39 cellular contexts compared by ENCODE assay signal in the genomic region with DNA sequence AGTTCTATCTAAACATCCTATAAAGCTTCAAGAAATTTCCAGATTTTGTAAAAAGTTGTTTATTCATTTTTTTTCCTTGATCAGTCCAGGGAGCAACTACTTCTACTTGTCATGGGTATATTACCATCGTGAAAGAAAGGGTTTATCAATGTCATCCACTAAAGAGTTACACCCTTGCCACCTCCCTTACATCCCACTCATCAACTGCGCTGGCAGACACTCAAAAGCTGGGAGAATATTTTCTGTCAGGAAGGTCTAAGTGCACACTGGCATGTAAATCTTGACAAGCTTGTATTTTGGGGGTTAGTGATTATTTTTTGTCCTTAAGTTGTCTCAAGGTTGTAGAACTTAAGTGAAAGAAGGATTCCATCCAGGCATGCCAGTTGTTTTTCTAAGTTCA.
"Had no signal": no experiment of that assay in that cellular context is flagged by ENCODE, and none has a peak within 500 bp of the region (broad histone marks: within the 10 kb centered on the region; RNA-seq: fewer than 3 reads in every experiment).

No MANE protein-coding gene starts in this region.

- H3K27ac ChIP-seq: adrenal gland, ascending aorta, body of pancreas, brain microvascular endothelial cell, breast epithelium, cardiac muscle cell had no signal

- H3K4me1 Mint-ChIP-seq: activated naive CD4-positive, alpha-beta T cell treated with anti-CD3 and anti-CD28 coated beads, Interleukin-2, amount 10 ng/mL, durations not matched to agents 7 days and 5 days; activated naive CD4-positive, alpha-beta T cell treated with anti-CD3 and anti-CD28 coated beads, Interleukin-2, amount 50 U/mL, for 24 hours; activated naive CD8-positive, alpha-beta T cell treated with anti-CD3 and anti-CD28 coated beads for 36 hours; activated naive CD8-positive, alpha-beta T cell treated with anti-CD3 and anti-CD28 coated beads, Interleukin-2, amount 10 ng/mL, durations not matched to agents 7 days and 5 days; activated naive CD8-positive, alpha-beta T cell treated with anti-CD3 and anti-CD28 coated beads, Interleukin-2, amount 50 U/mL, for 24 hours; activated T-helper 17 cell treated with anti-CD3 and anti-CD28 coated beads, Interleukin-2, amount 50 U/mL, for 72 hours; central memory CD8-positive, alpha-beta T cell had no signal

- DNase-seq: activated effector memory CD4-positive, alpha-beta T cell treated with anti-CD3 and anti-CD28 coated beads, Interleukin-2, amount 50 U/mL, for 16 hours; activated effector memory CD4-positive, alpha-beta T cell treated with Interleukin-2 at 50 U/mL for 16 hours; activated gamma-delta T cell; activated gamma-delta T cell treated with Interleukin-2 at 50 U/mL for 16 hours; activated naive CD4-positive, alpha-beta T cell; activated naive CD4-positive, alpha-beta T cell treated with anti-CD3 and anti-CD28 coated beads for 36 hours; activated naive CD4-positive, alpha-beta T cell treated with anti-CD3 and anti-CD28 coated beads, Interleukin-2, amount 10 ng/mL, durations not matched to agents 7 days and 5 days; activated naive CD4-positive, alpha-beta T cell treated with anti-CD3 and anti-CD28 coated beads, Interleukin-2, amount 50 U/mL, for 16 hours; activated naive CD4-positive, alpha-beta T cell treated with Interleukin-2 at 50 U/mL for 16 hours; activated naive CD8-positive, alpha-beta T cell treated with anti-CD3 and anti-CD28 coated beads for 36 hours; activated naive CD8-positive, alpha-beta T cell treated with anti-CD3 and anti-CD28 coated beads, Interleukin-2, amount 10 ng/mL, durations not matched to agents 7 days and 5 days; activated naive CD8-positive, alpha-beta T cell treated with anti-CD3 and anti-CD28 coated beads, Interleukin-2, amount 50 U/mL, for 24 hours; activated T-cell treated with anti-CD3 and anti-CD28 coated beads for 4 hours; activated T-cell treated with anti-CD3 and anti-CD28 coated beads, Interleukin-2, amount 50 U/mL, for 1 hour; activated T-cell treated with anti-CD3 and anti-CD28 coated beads, Interleukin-2, amount 50 U/mL, for 24 hours; activated T-cell treated with anti-CD3 and anti-CD28 coated beads, Interleukin-2, amount 50 U/mL, for 48 hours; activated T-cell treated with anti-CD3 and anti-CD28 coated beads, Interleukin-2, amount 50 U/mL, for 72 hours; adrenal gland; amniotic stem cell; amygdala; anterior cingulate cortex; aorta; body of pancreas; brain microvascular endothelial cell; central memory CD4-positive, alpha-beta T cell; cerebellar nuclear complex had no signal

- H3K27me3 Mint-ChIP-seq: activated naive CD4-positive, alpha-beta T cell treated with anti-CD3 and anti-CD28 coated beads, Interleukin-2, amount 10 ng/mL, durations not matched to agents 7 days and 5 days; activated naive CD4-positive, alpha-beta T cell treated with anti-CD3 and anti-CD28 coated beads, Interleukin-2, amount 50 U/mL, for 24 hours; activated naive CD8-positive, alpha-beta T cell; activated naive CD8-positive, alpha-beta T cell treated with anti-CD3 and anti-CD28 coated beads for 36 hours; activated naive CD8-positive, alpha-beta T cell treated with anti-CD3 and anti-CD28 coated beads, Interleukin-2, amount 10 ng/mL, durations not matched to agents 7 days and 5 days; activated naive CD8-positive, alpha-beta T cell treated with anti-CD3 and anti-CD28 coated beads, Interleukin-2, amount 50 U/mL, for 24 hours; activated T-cell treated with anti-CD3 and anti-CD28 coated beads, Interleukin-2, amount 50 U/mL, for 24 hours; activated T-helper 17 cell treated with anti-CD3 and anti-CD28 coated beads, Interleukin-2, amount 50 U/mL, for 72 hours; brain; central memory CD8-positive, alpha-beta T cell had no signal

- H3K36me3 ChIP-seq: adrenal gland, ascending aorta, brain microvascular endothelial cell, breast epithelium, cardiac muscle cell had no signal

- H3K9me3 ChIP-seq: adrenal gland, ascending aorta, body of pancreas, breast epithelium had no signal

- H3K4me1 ChIP-seq: adrenal gland, ascending aorta, body of pancreas, breast epithelium had no signal

- ATAC-seq: activated naive CD4-positive, alpha-beta T cell treated with anti-CD3 and anti-CD28 coated beads, Interleukin-2, amount 50 U/mL, for 72 hours; activated naive CD8-positive, alpha-beta T cell treated with anti-CD3 and anti-CD28 coated beads, Interleukin-2, amount 50 U/mL, for 24 hours; activated T-cell treated with anti-CD3 and anti-CD28 coated beads, Interleukin-2, amount 50 U/mL, for 72 hours; activated T-helper 17 cell treated with anti-CD3 and anti-CD28 coated beads, Interleukin-2, amount 50 U/mL, for 72 hours; body of pancreas had no signal

- FAIRE-seq: astrocyte, bronchial epithelial cell had no signal

- H3K27me3 ChIP-seq: adrenal gland, ascending aorta, body of pancreas, brain microvascular endothelial cell, breast epithelium, cardiac muscle cell had no signal

- H3K4me3 ChIP-seq: adrenal gland, ascending aorta, body of pancreas, breast epithelium, cardiac muscle cell had no signal

- H3K4me3 Mint-ChIP-seq: activated naive CD4-positive, alpha-beta T cell treated with anti-CD3 and anti-CD28 coated beads for 36 hours; activated naive CD4-positive, alpha-beta T cell treated with anti-CD3 and anti-CD28 coated beads, Interleukin-2, amount 10 ng/mL, durations not matched to agents 7 days and 5 days; activated naive CD4-positive, alpha-beta T cell treated with anti-CD3 and anti-CD28 coated beads, Interleukin-2, amount 50 U/mL, for 24 hours; activated naive CD8-positive, alpha-beta T cell; activated naive CD8-positive, alpha-beta T cell treated with anti-CD3 and anti-CD28 coated beads for 36 hours; activated naive CD8-positive, alpha-beta T cell treated with anti-CD3 and anti-CD28 coated beads, Interleukin-2, amount 10 ng/mL, durations not matched to agents 7 days and 5 days; activated naive CD8-positive, alpha-beta T cell treated with anti-CD3 and anti-CD28 coated beads, Interleukin-2, amount 50 U/mL, for 24 hours; activated T-cell treated with anti-CD3 and anti-CD28 coated beads, Interleukin-2, amount 50 U/mL, for 24 hours; activated T-cell treated with anti-CD3 and anti-CD28 coated beads, Interleukin-2, amount 50 U/mL, for 72 hours; activated T-helper 1 cell treated with anti-CD3 and anti-CD28 coated beads, Interleukin-12 subunit alpha, Interleukin-12 subunit beta, Interleukin-2, Interleukin-4 antibody, amounts not matched to agents 30 ng/mL and 10 ng/mL and 1 ng/mL, durations not matched to agents 14 hours and 24 hours and 36 hours; activated T-helper 17 cell treated with anti-CD3 and anti-CD28 coated beads, Interleukin-2, amount 50 U/mL, for 72 hours; brain; central memory CD8-positive, alpha-beta T cell had no signal

- H3K36me3 Mint-ChIP-seq: activated naive CD4-positive, alpha-beta T cell treated with anti-CD3 and anti-CD28 coated beads, Interleukin-2, amount 10 ng/mL, durations not matched to agents 7 days and 5 days; activated naive CD4-positive, alpha-beta T cell treated with anti-CD3 and anti-CD28 coated beads, Interleukin-2, amount 50 U/mL, for 24 hours; activated naive CD4-positive, alpha-beta T cell treated with anti-CD3 and anti-CD28 coated beads, Interleukin-2, amount 50 U/mL, for 72 hours; activated naive CD8-positive, alpha-beta T cell; activated naive CD8-positive, alpha-beta T cell treated with anti-CD3 and anti-CD28 coated beads for 36 hours; activated naive CD8-positive, alpha-beta T cell treated with anti-CD3 and anti-CD28 coated beads, Interleukin-2, amount 10 ng/mL, durations not matched to agents 7 days and 5 days; brain had no signal

- H3K9me3 Mint-ChIP-seq: activated naive CD4-positive, alpha-beta T cell treated with anti-CD3 and anti-CD28 coated beads for 36 hours; activated naive CD4-positive, alpha-beta T cell treated with anti-CD3 and anti-CD28 coated beads, Interleukin-2, amount 10 ng/mL, durations not matched to agents 7 days and 5 days; activated naive CD4-positive, alpha-beta T cell treated with anti-CD3 and anti-CD28 coated beads, Interleukin-2, amount 50 U/mL, for 72 hours; activated naive CD8-positive, alpha-beta T cell treated with anti-CD3 and anti-CD28 coated beads for 36 hours; activated naive CD8-positive, alpha-beta T cell treated with anti-CD3 and anti-CD28 coated beads, Interleukin-2, amount 10 ng/mL, durations not matched to agents 7 days and 5 days; activated naive CD8-positive, alpha-beta T cell treated with anti-CD3 and anti-CD28 coated beads, Interleukin-2, amount 50 U/mL, for 24 hours; activated T-cell treated with anti-CD3 and anti-CD28 coated beads, Interleukin-2, amount 50 U/mL, for 24 hours; activated T-cell treated with anti-CD3 and anti-CD28 coated beads, Interleukin-2, amount 50 U/mL, for 72 hours; activated T-helper 1 cell treated with anti-CD3 and anti-CD28 coated beads, Interleukin-12 subunit alpha, Interleukin-12 subunit beta, Interleukin-2, Interleukin-4 antibody, amounts not matched to agents 30 ng/mL and 10 ng/mL and 1 ng/mL, durations not matched to agents 14 hours and 24 hours and 36 hours; activated T-helper 17 cell treated with anti-CD3 and anti-CD28 coated beads, Interleukin-2, amount 50 U/mL, for 72 hours; activated T-helper 2 cell treated with anti-CD3 and anti-CD28 coated beads, Interferon-gamma antibody, Interleukin-2, Interleukin-4, amounts not matched to agents 10 μg/mL and 5 μg/mL and 100 μg/mL, durations not matched to agents 14 hours and 24 hours and 36 hours; brain had no signal
